ENCODE assay signal across 1 cellular context in the genomic region with DNA sequence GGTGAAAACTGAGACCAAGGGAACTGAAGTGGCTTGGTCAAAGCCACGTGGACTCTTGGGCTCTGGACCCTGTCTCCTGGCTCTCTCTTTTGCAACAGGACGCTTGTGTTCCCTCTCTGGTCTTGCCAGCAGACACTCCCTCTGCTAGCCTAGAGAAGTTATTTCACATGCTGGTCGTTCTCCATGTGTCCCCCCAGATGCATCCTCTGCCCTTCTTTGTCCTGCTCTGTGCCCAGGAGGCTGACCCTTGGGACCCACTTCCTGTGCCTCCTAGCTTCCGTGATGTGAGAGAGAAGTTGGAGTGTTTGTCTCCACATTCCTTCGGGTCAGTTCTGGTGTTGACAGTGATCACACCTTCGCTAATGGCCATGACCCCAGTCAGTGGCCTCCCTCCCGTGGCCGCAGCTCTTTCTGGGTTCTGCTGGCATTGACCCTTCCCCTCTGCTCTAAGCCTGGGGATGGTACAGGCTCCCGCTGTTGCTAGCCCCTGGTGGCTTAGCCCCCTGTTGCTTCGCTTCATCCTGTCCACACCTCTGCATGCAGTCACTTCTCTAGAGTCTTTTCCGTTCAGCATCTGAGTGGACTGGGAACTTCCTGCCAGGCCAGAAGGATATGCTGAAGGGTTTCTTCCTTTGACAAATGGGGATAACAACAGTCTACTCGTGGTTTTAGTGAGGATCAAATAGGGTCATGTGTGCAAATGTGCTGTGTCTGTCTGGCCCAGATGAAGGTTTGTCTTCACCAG.
A peak's percentile ranks its signal among the peaks of the same experiment; 100 is the strongest.
TF ChIP-seq lines count a peak whose summit lies in the region.

No MANE protein-coding gene starts in this region.

TF ChIP-seq in HepG2, 621 proteins besides CTCF, POLR2A, EP300 and RAD21 (continued from another document and continues in another):
- TF ChIP-seq, protein P1, sequence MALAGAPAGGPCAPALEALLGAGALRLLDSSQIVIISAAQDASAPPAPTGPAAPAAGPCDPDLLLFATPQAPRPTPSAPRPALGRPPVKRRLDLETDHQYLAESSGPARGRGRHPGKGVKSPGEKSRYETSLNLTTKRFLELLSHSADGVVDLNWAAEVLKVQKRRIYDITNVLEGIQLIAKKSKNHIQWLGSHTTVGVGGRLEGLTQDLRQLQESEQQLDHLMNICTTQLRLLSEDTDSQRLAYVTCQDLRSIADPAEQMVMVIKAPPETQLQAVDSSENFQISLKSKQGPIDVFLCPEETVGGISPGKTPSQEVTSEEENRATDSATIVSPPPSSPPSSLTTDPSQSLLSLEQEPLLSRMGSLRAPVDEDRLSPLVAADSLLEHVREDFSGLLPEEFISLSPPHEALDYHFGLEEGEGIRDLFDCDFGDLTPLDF (CRISPR knock-in tag; IDR thresholded peaks at IDR 0.05) = no peak
- TF ChIP-seq POGZ (CRISPR knock-in tag; IDR thresholded peaks at IDR 0.05) (peak; percentile 65), RFXAP (CRISPR knock-in tag; IDR thresholded peaks at IDR 0.05; ENCODE audit: borderline replicate concordance) (no peak), EED (CRISPR knock-in tag; IDR thresholded peaks at IDR 0.05) (peak; percentile 75; the same call in 1 of the 2 replicates), TMF1 (CRISPR knock-in tag; IDR thresholded peaks at IDR 0.05; ENCODE audit: low read depth) (no peak), IRX3 (CRISPR knock-in tag; IDR thresholded peaks at IDR 0.05; ENCODE audit: borderline replicate concordance, low read depth) (no peak), ZNF879 (CRISPR knock-in tag; IDR thresholded peaks at IDR 0.05) (no peak), SYNCRIP (IDR thresholded peaks at IDR 0.05; ENCODE audit: insufficient read depth, low read depth, low read length) (no peak), ZNF883 (CRISPR knock-in tag; IDR thresholded peaks at IDR 0.05; ENCODE audit: not compliant biosample characterization) (peak; percentile 40), ZNF263 (CRISPR knock-in tag; IDR thresholded peaks at IDR 0.05) (no peak), NFE2L1 (CRISPR knock-in tag; IDR thresholded peaks at IDR 0.05; ENCODE audit: borderline replicate concordance) (no peak), ZNF335 (CRISPR knock-in tag; IDR thresholded peaks at IDR 0.05) (0 out of 2 replicates have a peak, but pooled peaks have one; percentile 10), MTA3 (CRISPR knock-in tag; IDR thresholded peaks at IDR 0.05) (no peak), RXRB (CRISPR knock-in tag; IDR thresholded peaks at IDR 0.05; ENCODE audit: borderline replicate concordance) (peak; percentile 77), BCL6 (CRISPR knock-in tag; IDR thresholded peaks at IDR 0.05) (peak; percentile 62), ZNF670 (CRISPR knock-in tag; IDR thresholded peaks at IDR 0.05; ENCODE audit: borderline replicate concordance) (peak; percentile 91), SMAD9 (CRISPR knock-in tag; IDR thresholded peaks at IDR 0.05) (no peak), KDM6A (CRISPR knock-in tag; IDR thresholded peaks at IDR 0.05; ENCODE audit: low read depth) (0 out of 2 replicates have a peak, but pooled peaks have one; percentile 25), ZFP62 (CRISPR knock-in tag; IDR thresholded peaks at IDR 0.05) (no peak), GTF3A (CRISPR knock-in tag; conservative IDR thresholded peaks at IDR 0.05) (no peak), IKZF1 (IDR thresholded peaks at IDR 0.05) (no peak), ZSCAN25 (CRISPR knock-in tag; IDR thresholded peaks at IDR 0.05) (peak; percentile 43; the same call in 1 of the 2 replicates), SAP130 (CRISPR knock-in tag; IDR thresholded peaks at IDR 0.05; ENCODE audit: low read depth) (no peak), ZNF121 (CRISPR knock-in tag; IDR thresholded peaks at IDR 0.05) (no peak)
- TF ChIP-seq, protein P2, sequence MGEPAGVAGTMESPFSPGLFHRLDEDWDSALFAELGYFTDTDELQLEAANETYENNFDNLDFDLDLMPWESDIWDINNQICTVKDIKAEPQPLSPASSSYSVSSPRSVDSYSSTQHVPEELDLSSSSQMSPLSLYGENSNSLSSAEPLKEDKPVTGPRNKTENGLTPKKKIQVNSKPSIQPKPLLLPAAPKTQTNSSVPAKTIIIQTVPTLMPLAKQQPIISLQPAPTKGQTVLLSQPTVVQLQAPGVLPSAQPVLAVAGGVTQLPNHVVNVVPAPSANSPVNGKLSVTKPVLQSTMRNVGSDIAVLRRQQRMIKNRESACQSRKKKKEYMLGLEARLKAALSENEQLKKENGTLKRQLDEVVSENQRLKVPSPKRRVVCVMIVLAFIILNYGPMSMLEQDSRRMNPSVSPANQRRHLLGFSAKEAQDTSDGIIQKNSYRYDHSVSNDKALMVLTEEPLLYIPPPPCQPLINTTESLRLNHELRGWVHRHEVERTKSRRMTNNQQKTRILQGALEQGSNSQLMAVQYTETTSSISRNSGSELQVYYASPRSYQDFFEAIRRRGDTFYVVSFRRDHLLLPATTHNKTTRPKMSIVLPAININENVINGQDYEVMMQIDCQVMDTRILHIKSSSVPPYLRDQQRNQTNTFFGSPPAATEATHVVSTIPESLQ (CRISPR knock-in tag; conservative IDR thresholded peaks at IDR 0.05) = no peak
- TF ChIP-seq, protein P3, sequence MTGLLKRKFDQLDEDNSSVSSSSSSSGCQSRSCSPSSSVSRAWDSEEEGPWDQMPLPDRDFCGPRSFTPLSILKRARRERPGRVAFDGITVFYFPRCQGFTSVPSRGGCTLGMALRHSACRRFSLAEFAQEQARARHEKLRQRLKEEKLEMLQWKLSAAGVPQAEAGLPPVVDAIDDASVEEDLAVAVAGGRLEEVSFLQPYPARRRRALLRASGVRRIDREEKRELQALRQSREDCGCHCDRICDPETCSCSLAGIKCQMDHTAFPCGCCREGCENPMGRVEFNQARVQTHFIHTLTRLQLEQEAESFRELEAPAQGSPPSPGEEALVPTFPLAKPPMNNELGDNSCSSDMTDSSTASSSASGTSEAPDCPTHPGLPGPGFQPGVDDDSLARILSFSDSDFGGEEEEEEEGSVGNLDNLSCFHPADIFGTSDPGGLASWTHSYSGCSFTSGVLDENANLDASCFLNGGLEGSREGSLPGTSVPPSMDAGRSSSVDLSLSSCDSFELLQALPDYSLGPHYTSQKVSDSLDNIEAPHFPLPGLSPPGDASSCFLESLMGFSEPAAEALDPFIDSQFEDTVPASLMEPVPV (CRISPR knock-in tag; IDR thresholded peaks at IDR 0.05) = no peak
- TF ChIP-seq, protein P4, sequence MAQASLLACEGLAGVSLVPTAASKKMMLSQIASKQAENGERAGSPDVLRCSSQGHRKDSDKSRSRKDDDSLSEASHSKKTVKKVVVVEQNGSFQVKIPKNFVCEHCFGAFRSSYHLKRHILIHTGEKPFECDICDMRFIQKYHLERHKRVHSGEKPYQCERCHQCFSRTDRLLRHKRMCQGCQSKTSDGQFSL (CRISPR knock-in tag; IDR thresholded peaks at IDR 0.05) = no peak
- TF ChIP-seq, protein P5, sequence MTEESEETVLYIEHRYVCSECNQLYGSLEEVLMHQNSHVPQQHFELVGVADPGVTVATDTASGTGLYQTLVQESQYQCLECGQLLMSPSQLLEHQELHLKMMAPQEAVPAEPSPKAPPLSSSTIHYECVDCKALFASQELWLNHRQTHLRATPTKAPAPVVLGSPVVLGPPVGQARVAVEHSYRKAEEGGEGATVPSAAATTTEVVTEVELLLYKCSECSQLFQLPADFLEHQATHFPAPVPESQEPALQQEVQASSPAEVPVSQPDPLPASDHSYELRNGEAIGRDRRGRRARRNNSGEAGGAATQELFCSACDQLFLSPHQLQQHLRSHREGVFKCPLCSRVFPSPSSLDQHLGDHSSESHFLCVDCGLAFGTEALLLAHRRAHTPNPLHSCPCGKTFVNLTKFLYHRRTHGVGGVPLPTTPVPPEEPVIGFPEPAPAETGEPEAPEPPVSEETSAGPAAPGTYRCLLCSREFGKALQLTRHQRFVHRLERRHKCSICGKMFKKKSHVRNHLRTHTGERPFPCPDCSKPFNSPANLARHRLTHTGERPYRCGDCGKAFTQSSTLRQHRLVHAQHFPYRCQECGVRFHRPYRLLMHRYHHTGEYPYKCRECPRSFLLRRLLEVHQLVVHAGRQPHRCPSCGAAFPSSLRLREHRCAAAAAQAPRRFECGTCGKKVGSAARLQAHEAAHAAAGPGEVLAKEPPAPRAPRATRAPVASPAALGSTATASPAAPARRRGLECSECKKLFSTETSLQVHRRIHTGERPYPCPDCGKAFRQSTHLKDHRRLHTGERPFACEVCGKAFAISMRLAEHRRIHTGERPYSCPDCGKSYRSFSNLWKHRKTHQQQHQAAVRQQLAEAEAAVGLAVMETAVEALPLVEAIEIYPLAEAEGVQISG (CRISPR knock-in tag; IDR thresholded peaks at IDR 0.05) = 0 out of 2 replicates have a peak, but pooled peaks have one; percentile 16
- TF ChIP-seq, protein P6, sequence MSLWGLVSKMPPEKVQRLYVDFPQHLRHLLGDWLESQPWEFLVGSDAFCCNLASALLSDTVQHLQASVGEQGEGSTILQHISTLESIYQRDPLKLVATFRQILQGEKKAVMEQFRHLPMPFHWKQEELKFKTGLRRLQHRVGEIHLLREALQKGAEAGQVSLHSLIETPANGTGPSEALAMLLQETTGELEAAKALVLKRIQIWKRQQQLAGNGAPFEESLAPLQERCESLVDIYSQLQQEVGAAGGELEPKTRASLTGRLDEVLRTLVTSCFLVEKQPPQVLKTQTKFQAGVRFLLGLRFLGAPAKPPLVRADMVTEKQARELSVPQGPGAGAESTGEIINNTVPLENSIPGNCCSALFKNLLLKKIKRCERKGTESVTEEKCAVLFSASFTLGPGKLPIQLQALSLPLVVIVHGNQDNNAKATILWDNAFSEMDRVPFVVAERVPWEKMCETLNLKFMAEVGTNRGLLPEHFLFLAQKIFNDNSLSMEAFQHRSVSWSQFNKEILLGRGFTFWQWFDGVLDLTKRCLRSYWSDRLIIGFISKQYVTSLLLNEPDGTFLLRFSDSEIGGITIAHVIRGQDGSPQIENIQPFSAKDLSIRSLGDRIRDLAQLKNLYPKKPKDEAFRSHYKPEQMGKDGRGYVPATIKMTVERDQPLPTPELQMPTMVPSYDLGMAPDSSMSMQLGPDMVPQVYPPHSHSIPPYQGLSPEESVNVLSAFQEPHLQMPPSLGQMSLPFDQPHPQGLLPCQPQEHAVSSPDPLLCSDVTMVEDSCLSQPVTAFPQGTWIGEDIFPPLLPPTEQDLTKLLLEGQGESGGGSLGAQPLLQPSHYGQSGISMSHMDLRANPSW (CRISPR knock-in tag; IDR thresholded peaks at IDR 0.05; ENCODE audit: borderline replicate concordance) = no peak
- TF ChIP-seq, protein P7, sequence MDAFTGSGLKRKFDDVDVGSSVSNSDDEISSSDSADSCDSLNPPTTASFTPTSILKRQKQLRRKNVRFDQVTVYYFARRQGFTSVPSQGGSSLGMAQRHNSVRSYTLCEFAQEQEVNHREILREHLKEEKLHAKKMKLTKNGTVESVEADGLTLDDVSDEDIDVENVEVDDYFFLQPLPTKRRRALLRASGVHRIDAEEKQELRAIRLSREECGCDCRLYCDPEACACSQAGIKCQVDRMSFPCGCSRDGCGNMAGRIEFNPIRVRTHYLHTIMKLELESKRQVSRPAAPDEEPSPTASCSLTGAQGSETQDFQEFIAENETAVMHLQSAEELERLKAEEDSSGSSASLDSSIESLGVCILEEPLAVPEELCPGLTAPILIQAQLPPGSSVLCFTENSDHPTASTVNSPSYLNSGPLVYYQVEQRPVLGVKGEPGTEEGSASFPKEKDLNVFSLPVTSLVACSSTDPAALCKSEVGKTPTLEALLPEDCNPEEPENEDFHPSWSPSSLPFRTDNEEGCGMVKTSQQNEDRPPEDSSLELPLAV (CRISPR knock-in tag; conservative IDR thresholded peaks at IDR 0.05; ENCODE audit: low read depth) = no peak
- TF ChIP-seq, protein P8, sequence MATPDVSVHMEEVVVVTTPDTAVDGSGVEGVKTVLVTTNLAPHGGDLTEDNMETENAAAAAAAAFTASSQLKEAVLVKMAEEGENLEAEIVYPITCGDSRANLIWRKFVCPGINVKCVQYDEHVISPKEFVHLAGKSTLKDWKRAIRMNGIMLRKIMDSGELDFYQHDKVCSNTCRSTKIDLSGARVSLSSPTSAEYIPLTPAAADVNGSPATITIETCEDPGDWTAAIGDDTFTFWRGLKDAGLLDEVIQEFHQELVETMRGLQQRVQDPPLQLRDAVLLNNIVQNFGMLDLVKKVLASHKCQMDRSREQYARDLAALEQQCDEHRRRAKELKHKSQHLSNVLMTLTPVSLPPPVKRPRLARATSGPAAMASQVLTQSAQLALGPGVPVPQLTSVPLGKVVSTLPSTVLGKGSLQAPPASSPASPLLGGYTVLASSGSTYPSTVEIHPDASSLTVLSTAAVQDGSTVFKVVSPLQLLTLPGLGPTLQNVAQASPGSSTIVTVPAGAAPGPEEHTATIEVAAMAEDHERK (CRISPR knock-in tag; IDR thresholded peaks at IDR 0.05; ENCODE audit: low read depth) = no peak
- TF ChIP-seq, protein P9, sequence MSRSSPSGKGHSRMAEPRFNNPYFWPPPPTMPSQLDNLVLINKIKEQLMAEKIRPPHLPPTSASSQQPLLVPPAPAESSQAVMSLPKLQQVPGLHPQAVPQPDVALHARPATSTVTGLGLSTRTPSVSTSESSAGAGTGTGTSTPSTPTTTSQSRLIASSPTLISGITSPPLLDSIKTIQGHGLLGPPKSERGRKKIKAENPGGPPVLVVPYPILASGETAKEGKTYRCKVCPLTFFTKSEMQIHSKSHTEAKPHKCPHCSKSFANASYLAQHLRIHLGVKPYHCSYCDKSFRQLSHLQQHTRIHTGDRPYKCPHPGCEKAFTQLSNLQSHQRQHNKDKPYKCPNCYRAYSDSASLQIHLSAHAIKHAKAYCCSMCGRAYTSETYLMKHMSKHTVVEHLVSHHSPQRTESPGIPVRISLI (CRISPR knock-in tag; IDR thresholded peaks at IDR 0.05; ENCODE audit: borderline replicate concordance) = no peak
- TF ChIP-seq, protein P10, sequence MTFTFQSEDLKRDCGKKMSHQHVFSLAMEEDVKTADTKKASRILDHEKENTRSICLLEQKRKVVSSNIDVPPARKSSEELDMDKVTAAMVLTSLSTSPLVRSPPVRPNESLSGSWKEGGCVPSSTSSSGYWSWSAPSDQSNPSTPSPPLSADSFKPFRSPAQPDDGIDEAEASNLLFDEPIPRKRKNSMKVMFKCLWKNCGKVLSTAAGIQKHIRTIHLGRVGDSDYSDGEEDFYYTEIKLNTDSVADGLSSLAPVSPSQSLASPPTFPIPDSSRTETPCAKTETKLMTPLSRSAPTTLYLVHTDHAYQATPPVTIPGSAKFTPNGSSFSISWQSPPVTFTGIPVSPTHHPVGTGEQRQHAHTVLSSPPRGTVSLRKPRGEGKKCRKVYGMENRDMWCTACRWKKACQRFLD (CRISPR knock-in tag; IDR thresholded peaks at IDR 0.05; ENCODE audit: borderline replicate concordance) = no peak
- TF ChIP-seq, protein P11, sequence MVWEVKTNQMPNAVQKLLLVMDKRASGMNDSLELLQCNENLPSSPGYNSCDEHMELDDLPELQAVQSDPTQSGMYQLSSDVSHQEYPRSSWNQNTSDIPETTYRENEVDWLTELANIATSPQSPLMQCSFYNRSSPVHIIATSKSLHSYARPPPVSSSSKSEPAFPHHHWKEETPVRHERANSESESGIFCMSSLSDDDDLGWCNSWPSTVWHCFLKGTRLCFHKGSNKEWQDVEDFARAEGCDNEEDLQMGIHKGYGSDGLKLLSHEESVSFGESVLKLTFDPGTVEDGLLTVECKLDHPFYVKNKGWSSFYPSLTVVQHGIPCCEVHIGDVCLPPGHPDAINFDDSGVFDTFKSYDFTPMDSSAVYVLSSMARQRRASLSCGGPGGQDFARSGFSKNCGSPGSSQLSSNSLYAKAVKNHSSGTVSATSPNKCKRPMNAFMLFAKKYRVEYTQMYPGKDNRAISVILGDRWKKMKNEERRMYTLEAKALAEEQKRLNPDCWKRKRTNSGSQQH (CRISPR knock-in tag; IDR thresholded peaks at IDR 0.05; ENCODE audit: low read depth) = no peak
